In the genomic region with DNA sequence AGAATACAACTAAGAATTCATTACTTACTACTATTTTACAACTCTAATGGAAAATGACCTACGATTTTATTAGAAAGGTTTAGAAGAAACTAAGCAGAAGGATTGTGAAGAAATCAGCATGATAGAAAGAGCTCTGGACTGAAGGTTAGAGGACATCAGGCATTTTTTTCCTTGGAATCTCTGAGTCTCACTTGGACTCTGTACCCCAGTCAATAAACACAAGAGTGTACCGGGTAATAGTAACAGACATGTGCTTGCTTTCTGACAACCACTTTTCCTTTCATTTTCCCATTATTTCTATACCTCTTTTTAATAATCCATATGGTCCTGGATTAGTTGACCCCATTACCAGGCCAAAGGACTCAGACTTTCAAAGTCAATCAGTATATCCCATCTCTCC, we compare ENCODE assay signal across 31 cellular contexts.
"Had no signal": no experiment of that assay in that cellular context is flagged by ENCODE, and none has a peak within 500 bp of the region (broad histone marks: within the 10 kb centered on the region; RNA-seq: fewer than 3 reads in every experiment).

No MANE protein-coding gene starts in this region.

- H3K79me2 ChIP-seq: parathyroid adenoma had no signal

- H2AFZ ChIP-seq: parathyroid adenoma had no signal

- H3K9ac ChIP-seq: parathyroid adenoma had no signal

- H3K9me3 Mint-ChIP-seq: nephron progenitor cell, neural crest cell, type B pancreatic cell had no signal

- H3K36me3 Mint-ChIP-seq: naive B cell; naive thymus-derived CD8-positive, alpha-beta T cell; natural killer cell treated with Interleukin-12 subunit alpha and Interleukin-12 subunit beta and Interleukin-15 and Interleukin-18, amount 100 ng/mL, for 72 hours; stimulated activated effector memory CD8-positive, alpha-beta T cell treated with anti-CD3 and anti-CD28 coated beads, Interleukin-12 subunit alpha, Interleukin-12 subunit beta, amount 100 ng/mL, for 72 hours; type B pancreatic cell had no signal

- H3K27ac Mint-ChIP-seq: naive B cell; naive thymus-derived CD8-positive, alpha-beta T cell; natural killer cell treated with Interleukin-12 subunit alpha and Interleukin-12 subunit beta and Interleukin-15 and Interleukin-18, amount 100 ng/mL, for 72 hours; nephron progenitor cell; progenitor cell of endocrine pancreas; stimulated activated effector memory CD8-positive, alpha-beta T cell treated with anti-CD3 and anti-CD28 coated beads, Interleukin-12 subunit alpha, Interleukin-12 subunit beta, amount 100 ng/mL, for 72 hours; stimulated activated naive CD8-positive, alpha-beta T cell treated with anti-CD3 and anti-CD28 coated beads, Interleukin-15, amount 100 ng/mL, for 72 hours; type B pancreatic cell had no signal

- H3K9me3 ChIP-seq: neutrophil, ovary, psoas muscle, suprapubic skin, testis, tibial artery, transverse colon, upper lobe of right lung, uterus had no signal

- H3K4me3 ChIP-seq: ovary, psoas muscle, skin epidermis, suprapubic skin, testis, tibial artery, transverse colon, upper lobe of right lung, uterus had no signal

- H3K27ac ChIP-seq: neutrophil, ovary, parathyroid adenoma, psoas muscle, skin epidermis, suprapubic skin, testis, tibial artery, transverse colon, upper lobe of right lung, uterus had no signal

- ATAC-seq: naive thymus-derived CD8-positive, alpha-beta T cell; natural killer cell treated with Interleukin-12 subunit alpha and Interleukin-12 subunit beta and Interleukin-15 and Interleukin-18, amount 100 ng/mL, for 72 hours; psoas muscle; right cardiac atrium; sciatic nerve; stimulated activated effector memory CD8-positive, alpha-beta T cell treated with anti-CD3 and anti-CD28 coated beads, Interleukin-12 subunit alpha, Interleukin-12 subunit beta, amount 100 ng/mL, for 72 hours; stimulated activated naive CD8-positive, alpha-beta T cell treated with anti-CD3 and anti-CD28 coated beads, Interleukin-15, amount 100 ng/mL, for 72 hours; stimulated activated naive CD8-positive, alpha-beta T cell treated with anti-CD3 and anti-CD28 coated beads, Interleukin-15, Interleukin-2, amounts not matched to agents 100 U/mL and 50 U/mL, for 24 hours; upper lobe of right lung had no signal

- H3K27me3 Mint-ChIP-seq: naive B cell; naive thymus-derived CD8-positive, alpha-beta T cell; natural killer cell treated with Interleukin-12 subunit alpha and Interleukin-12 subunit beta and Interleukin-15 and Interleukin-18, amount 100 ng/mL, for 72 hours; progenitor cell of endocrine pancreas; stimulated activated naive CD8-positive, alpha-beta T cell treated with anti-CD3 and anti-CD28 coated beads, Interleukin-15, amount 100 ng/mL, for 72 hours; type B pancreatic cell had no signal

- H3K4me1 ChIP-seq: parathyroid adenoma, psoas muscle, suprapubic skin, testis, tibial artery, transverse colon, upper lobe of right lung, uterus had no signal

- DNase-seq: naive B cell; naive thymus-derived CD8-positive, alpha-beta T cell; nephron progenitor cell; nucleus accumbens; ovary; posterior cingulate gyrus; psoas muscle; right cardiac atrium; stimulated activated CD4-positive, alpha-beta T cell treated with anti-CD3 and anti-CD28 coated beads, Interleukin-15, amount 100 ng/mL, for 24 hours; stimulated activated CD4-positive, alpha-beta T cell treated with anti-CD3 and anti-CD28 coated beads, Interleukin-2, amount 100 ng/mL, for 24 hours; stimulated activated CD4-positive, alpha-beta T cell treated with anti-CD3 and anti-CD28 coated beads, Interleukin-2, amount 100 ng/mL, for 48 hours; stimulated activated CD4-positive, alpha-beta T cell treated with anti-CD3 and anti-CD28 coated beads, Interleukin-4, amount 100 ng/mL, for 24 hours; stimulated activated naive CD4-positive, alpha-beta T cell; stimulated activated naive CD8-positive, alpha-beta T cell treated with anti-CD3 and anti-CD28 coated beads, Interleukin-15, amount 100 ng/mL, for 72 hours; stimulated activated naive CD8-positive, alpha-beta T cell treated with anti-CD3 and anti-CD28 coated beads, Interleukin-15, Interleukin-2, amounts not matched to agents 100 U/mL and 50 U/mL, for 24 hours; substantia nigra; testis; tibial artery; transverse colon; upper lobe of right lung; uterus had no signal

- H3K4me3 Mint-ChIP-seq: naive B cell; naive thymus-derived CD8-positive, alpha-beta T cell; natural killer cell treated with Interleukin-12 subunit alpha and Interleukin-12 subunit beta and Interleukin-15 and Interleukin-18, amount 100 ng/mL, for 72 hours; nephron progenitor cell; neural crest cell; stimulated activated effector memory CD8-positive, alpha-beta T cell treated with anti-CD3 and anti-CD28 coated beads, Interleukin-12 subunit alpha, Interleukin-12 subunit beta, amount 100 ng/mL, for 72 hours; stimulated activated naive CD8-positive, alpha-beta T cell treated with anti-CD3 and anti-CD28 coated beads, Interleukin-15, amount 100 ng/mL, for 72 hours; type B pancreatic cell had no signal

- H3K36me3 ChIP-seq: neutrophil, ovary, suprapubic skin, tibial artery, transverse colon, upper lobe of right lung had no signal

- H3K4me1 Mint-ChIP-seq: naive B cell; naive thymus-derived CD8-positive, alpha-beta T cell; nephron progenitor cell; neural crest cell; stimulated activated effector memory CD8-positive, alpha-beta T cell treated with anti-CD3 and anti-CD28 coated beads, Interleukin-12 subunit alpha, Interleukin-12 subunit beta, amount 100 ng/mL, for 72 hours; stimulated activated naive CD8-positive, alpha-beta T cell treated with anti-CD3 and anti-CD28 coated beads, Interleukin-15, amount 100 ng/mL, for 72 hours had no signal

- H3K27me3 ChIP-seq: neutrophil, ovary, suprapubic skin, testis, tibial artery, transverse colon, upper lobe of right lung, uterus had no signal
